8 cellular contexts compared by ENCODE assay signal in the genomic region with DNA sequence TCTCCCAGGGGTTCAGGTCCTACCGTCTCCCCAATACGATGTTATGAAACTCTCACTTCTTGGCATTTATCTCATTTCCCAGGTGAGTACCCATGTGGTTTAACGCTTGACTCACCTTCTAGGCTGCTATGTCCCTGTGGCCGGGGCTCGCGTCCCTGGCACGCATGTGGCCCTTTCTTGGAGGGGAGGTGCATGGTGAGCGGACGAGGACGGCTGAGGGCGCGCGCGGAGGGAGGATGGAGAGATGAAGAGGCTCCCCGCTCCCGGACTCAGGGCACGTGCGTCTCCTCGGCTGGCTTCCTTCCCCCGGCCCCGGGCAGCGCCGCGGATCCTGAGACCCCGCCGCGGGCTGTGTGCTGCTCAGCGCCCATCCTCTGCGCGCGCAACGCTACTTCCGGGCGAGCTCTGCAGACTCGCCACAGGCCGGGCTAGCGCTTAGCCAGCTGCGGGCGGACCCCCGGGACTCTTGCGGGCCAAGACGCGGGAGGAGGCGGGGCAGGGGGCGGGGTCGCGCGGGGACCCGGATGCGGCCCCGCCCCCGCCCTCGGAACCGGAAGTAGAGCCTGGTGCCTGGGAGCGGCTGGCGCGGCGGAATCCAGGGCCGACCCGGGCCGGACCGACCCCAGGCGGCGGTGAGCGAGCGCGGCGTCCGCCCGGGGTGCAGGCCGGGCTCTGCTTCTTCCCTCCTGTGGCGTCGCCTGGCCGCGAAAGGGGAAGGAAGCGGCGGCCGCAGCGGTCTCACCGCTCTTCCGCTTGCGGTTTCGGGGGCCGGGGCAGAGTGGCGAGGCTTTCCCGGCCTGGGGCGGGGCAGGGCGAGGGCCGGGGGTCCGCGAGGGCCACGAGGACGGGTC. TPM values are rescaled to one million over a fixed set of nuclear protein-coding genes. Genes with fewer than 3 reads are reported as not detected.
A peak's percentile ranks its signal among the peaks of the same experiment; 100 is the strongest.
DNase-seq lines count a peak whose midpoint lies in the region; ATAC-seq and TF ChIP-seq lines count a peak whose summit lies in the region.

A gene (plus strand): TSS at position 547 of the 851 bp plus-strand sequence. CDS start 8,769 bp downstream, outside the sequence.

- peak within 1 kb of the TSS; percentile 91 for H3K27ac Mint-ChIP-seq in activated naive CD8-positive, alpha-beta T cell treated with anti-CD3 and anti-CD28 coated beads, Interleukin-2, amount 50 U/mL, for 24 hours

- H3K27me3 Mint-ChIP-seq in activated naive CD8-positive, alpha-beta T cell treated with anti-CD3 and anti-CD28 coated beads, Interleukin-2, amount 50 U/mL, for 24 hours = peaks cover 61% of the 10 kb centered on the region

- TF ChIP-seq CTCF in C4-2B (conservative IDR thresholded peaks at IDR 0.05) (no peak), osteoblast (IDR thresholded peaks at IDR 0.05; ENCODE audit: extremely low read depth, low read depth, low read length) (no peak)

- peaks cover 79% of the 10 kb centered on the region for H3K79me2 ChIP-seq in osteoblast (ENCODE audit: insufficient read depth, low read length)

- H3K4me3 ChIP-seq in osteoblast (ENCODE audit: insufficient read depth, low read length) (peak within 1 kb of the TSS; percentile 83), thymus (ENCODE audit: low read length) (peak within 1 kb of the TSS; percentile 81)

- H3K4me3 Mint-ChIP-seq in activated naive CD8-positive, alpha-beta T cell treated with anti-CD3 and anti-CD28 coated beads, Interleukin-2, amount 50 U/mL, for 24 hours = peak within 1 kb of the TSS; percentile 84

- peaks cover 34% of the 10 kb centered on the region for H4K20me1 ChIP-seq in osteoblast (ENCODE audit: insufficient read depth, low read length)

- DNase-seq in NCI-H1105 treated with DMSO at 0.1 percent for 48 hours (lab: John Stamatoyannopoulos, UW) (peak; percentile 85), SW480 (ENCODE audit: low spot score) (peak; percentile 75), head of caudate nucleus (peak; percentile 48 to 94 (median 84)), osteoblast (ENCODE audit: insufficient read length, low spot score, missing footprints) (peak; percentile 98)
- peak; percentile 78 for DNase-seq in activated naive CD8-positive, alpha-beta T cell treated with anti-CD3 and anti-CD28 coated beads, Interleukin-2, amount 50 U/mL, for 24 hours

- H2AFZ ChIP-seq in osteoblast (ENCODE audit: low read length) = peak within 1 kb of the TSS; percentile 80

- intact Hi-C loops in head of caudate nucleus (cut with DNase I) = no loop called here

- peak within 1 kb of the TSS; percentile 96 for H3K4me2 ChIP-seq in osteoblast (ENCODE audit: insufficient read depth, low read length)

- peaks cover 18% of the 10 kb centered on the region for H3K36me3 Mint-ChIP-seq in activated naive CD8-positive, alpha-beta T cell treated with anti-CD3 and anti-CD28 coated beads, Interleukin-2, amount 50 U/mL, for 24 hours (ENCODE audit: low read depth)

- H3K9me3 ChIP-seq in osteoblast (ENCODE audit: low read depth, low read length) (no peaks in the 10 kb centered on the region), thymus (ENCODE audit: control insufficient read depth) (no peaks in the 10 kb centered on the region)

- H3K4me1 ChIP-seq in osteoblast (ENCODE audit: insufficient read depth, low read length) = peaks cover 25% of the 10 kb centered on the region
- H3K4me1 ChIP-seq in thymus (ENCODE audit: control insufficient read depth, insufficient read depth, low read length) = peaks cover 10% of the 10 kb centered on the region

- H3K27me3 ChIP-seq in osteoblast (ENCODE audit: insufficient read depth, low read length) (no peaks in the 10 kb centered on the region), thymus (ENCODE audit: control insufficient read depth, insufficient read depth) (peaks cover 18% of the 10 kb centered on the region)

- under 1% methylated on average over 92 of the region's 93 CpGs for WGBS in thymus

- H3K9me3 Mint-ChIP-seq in activated naive CD8-positive, alpha-beta T cell treated with anti-CD3 and anti-CD28 coated beads, Interleukin-2, amount 50 U/mL, for 24 hours = no peaks in the 10 kb centered on the region

- ATAC-seq in GM21529 (IDR thresholded peaks at IDR 0.05; ENCODE audit: unreplicated experiment) = peak; percentile 48
- ATAC-seq in activated naive CD8-positive, alpha-beta T cell treated with anti-CD3 and anti-CD28 coated beads, Interleukin-2, amount 50 U/mL, for 24 hours = peak; percentile 58

- H3K36me3 ChIP-seq in osteoblast (ENCODE audit: insufficient read depth, low read length) (peaks cover 10% of the 10 kb centered on the region), thymus (ENCODE audit: control insufficient read depth, insufficient read depth) (no peaks in the 10 kb centered on the region)

- peaks cover 55% of the 10 kb centered on the region for H3K4me1 Mint-ChIP-seq in activated naive CD8-positive, alpha-beta T cell treated with anti-CD3 and anti-CD28 coated beads, Interleukin-2, amount 50 U/mL, for 24 hours

- H3K27ac ChIP-seq in C4-2B (peak within 1 kb of the TSS; percentile 88), osteoblast (ENCODE audit: low read depth, low read length) (peak within 1 kb of the TSS; percentile 90), thymus (ENCODE audit: low read depth) (peak within 1 kb of the TSS; percentile 65)

RNA-seq across cellular contexts. Expression of the gene that starts here (rescaled TPM):
- total RNA-seq in osteoblast = 426 and 429 TPM in 2 replicates
- polyA plus RNA-seq in thymus = 65.5 TPM

Comparison
In these comparisons a context has a peak if more than half of its experiments do, and no peak if none do; other contexts are left out.
1. Peak in every context shown above with its lines: DNase-seq, ATAC-seq, H3K4me3 ChIP-seq and H3K27ac ChIP-seq.